ENCODE assay signal across 8 cellular contexts in genomic region chr15:51401872-51402517, GRCh38.
A peak's percentile ranks its signal among the peaks of the same experiment; 100 is the strongest.
DNase-seq lines count a peak whose midpoint lies in the region; ATAC-seq, FAIRE-seq and TF ChIP-seq lines count a peak whose summit lies in the region.

No MANE protein-coding gene starts in this region.

- intact Hi-C loops in vagina (cut with DNase I), result no loop called here

- H3K9me3 ChIP-seq in DND-41 (ENCODE audit: insufficient read depth, low read length, severe bottlenecking), result no peaks in the 10 kb centered on the region
- no peaks in the 10 kb centered on the region for H3K9me3 ChIP-seq in astrocyte (ENCODE audit: insufficient read depth, low read depth, low read length)
- H3K9me3 ChIP-seq in vagina, result no peaks in the 10 kb centered on the region

- TF ChIP-seq CTCF in DND-41 (IDR thresholded peaks at IDR 0.05; ENCODE audit: borderline replicate concordance, extremely low read depth, low read length, poor library complexity, severe bottlenecking) (peak; percentile 55), astrocyte (IDR thresholded peaks at IDR 0.05; ENCODE audit: insufficient read depth, low read depth, low read length) (peak; percentile 57), vagina (IDR thresholded peaks at IDR 0.05) (peak in 1 of 3 experiments; percentile 17)

- H3K27ac ChIP-seq in DND-41 (ENCODE audit: low read length), result no peak overlapping the region
- no peak overlapping the region for H3K27ac ChIP-seq in astrocyte (ENCODE audit: low read depth, low read length)
- no peak overlapping the region for H3K27ac ChIP-seq in vagina

- H3K9ac ChIP-seq in DND-41 (ENCODE audit: low read depth, low read length) (no peak overlapping the region), astrocyte (ENCODE audit: low read length) (no peak overlapping the region)

- H3K4me3 ChIP-seq in DND-41 (ENCODE audit: low read depth in 1 of 2, low read length in 2 of 2) (no peak overlapping the region), astrocyte (ENCODE audit: insufficient read depth, low read depth, low read length) (no peak overlapping the region), vagina (no peak overlapping the region)

- no peaks in the 10 kb centered on the region for H3K4me1 Mint-ChIP-seq in astrocyte (ENCODE audit: low read depth, unreplicated experiment)

- no peak overlapping the region for H3K4me3 Mint-ChIP-seq in astrocyte (ENCODE audit: unreplicated experiment)

- H3K79me2 ChIP-seq in DND-41 (ENCODE audit: insufficient read depth, low read length) (no peaks in the 10 kb centered on the region), astrocyte (ENCODE audit: insufficient read depth, low read length) (no peaks in the 10 kb centered on the region)

- H3K36me3 Mint-ChIP-seq in astrocyte (ENCODE audit: low read depth, unreplicated experiment), result no peaks in the 10 kb centered on the region

- peaks cover 6% of the 10 kb centered on the region for H3K9me3 Mint-ChIP-seq in astrocyte (ENCODE audit: unreplicated experiment)

- no peak for FAIRE-seq in astrocyte (lab: Jason Lieb, UNC)

- no peak overlapping the region for H2AFZ ChIP-seq in DND-41 (ENCODE audit: low read depth, low read length)
- H2AFZ ChIP-seq in astrocyte (ENCODE audit: low read depth, low read length), result no peak overlapping the region

- H4K20me1 ChIP-seq in DND-41 (ENCODE audit: insufficient read depth, low read length), result no peaks in the 10 kb centered on the region
- H4K20me1 ChIP-seq in astrocyte (ENCODE audit: insufficient read depth, low read length), result no peaks in the 10 kb centered on the region

- TF ChIP-seq POLR2A in vagina (IDR thresholded peaks at IDR 0.05), result no peak

- peaks cover 31% of the 10 kb centered on the region for H3K27me3 Mint-ChIP-seq in astrocyte (ENCODE audit: low read depth, unreplicated experiment)

- H3K36me3 ChIP-seq in DND-41 (ENCODE audit: insufficient read depth, low read length), result no peaks in the 10 kb centered on the region
- H3K36me3 ChIP-seq in astrocyte (ENCODE audit: insufficient read depth, low read length), result no peaks in the 10 kb centered on the region
- H3K36me3 ChIP-seq in vagina, result no peaks in the 10 kb centered on the region

- no peaks in the 10 kb centered on the region for H3K4me1 ChIP-seq in DND-41 (ENCODE audit: insufficient read depth, low read length)
- no peaks in the 10 kb centered on the region for H3K4me1 ChIP-seq in astrocyte (ENCODE audit: insufficient read depth, low read length)
- H3K4me1 ChIP-seq in vagina, result no peaks in the 10 kb centered on the region

- H3K4me2 ChIP-seq in DND-41 (ENCODE audit: insufficient read depth, low read length) (no peak overlapping the region), astrocyte (ENCODE audit: low read length) (no peak overlapping the region)

- H3K27me3 ChIP-seq in DND-41 (ENCODE audit: insufficient read depth, low read length, poor library complexity) (peaks cover 12% of the 10 kb centered on the region), astrocyte (ENCODE audit: insufficient read depth, low read length) (peaks cover 29% of the 10 kb centered on the region), vagina (no peaks in the 10 kb centered on the region)

- ATAC-seq in DND-41 (ENCODE audit: insufficient read depth, low read depth), result no peak

- H3K27ac Mint-ChIP-seq in astrocyte (ENCODE audit: unreplicated experiment), result no peak overlapping the region

- DNase-seq in DND-41 (no peak), HuH-7.5 (ENCODE audit: low spot score) (peak; percentile 67), astrocyte (ENCODE audit: low read depth) (no peak), islet precursor cell (peak; percentile 79), KG1 (lab: John Stamatoyannopoulos, UW) (no peak), NCI-H1436 treated with DMSO at 0.1 percent for 48 hours (lab: John Stamatoyannopoulos, UW) (no peak), cortex of kidney (lab: John Stamatoyannopoulos, UW) (no peak), vagina (ENCODE audit: extremely low spot score in 2 of 2) (no peak)

Comparison
In these comparisons a context has a peak if more than half of its experiments do, and no peak if none do; other contexts are left out.
1. DNase-seq: peak in HuH-7.5 (single experiment) and islet precursor cell (single experiment); none in DND-41 (single experiment), astrocyte (single experiment), KG1 (single experiment), NCI-H1436 treated with DMSO at 0.1 percent for 48 hours (single experiment), cortex of kidney (single experiment) and vagina (0 of 2).